8 cellular contexts compared by ENCODE assay signal in the genomic region with DNA sequence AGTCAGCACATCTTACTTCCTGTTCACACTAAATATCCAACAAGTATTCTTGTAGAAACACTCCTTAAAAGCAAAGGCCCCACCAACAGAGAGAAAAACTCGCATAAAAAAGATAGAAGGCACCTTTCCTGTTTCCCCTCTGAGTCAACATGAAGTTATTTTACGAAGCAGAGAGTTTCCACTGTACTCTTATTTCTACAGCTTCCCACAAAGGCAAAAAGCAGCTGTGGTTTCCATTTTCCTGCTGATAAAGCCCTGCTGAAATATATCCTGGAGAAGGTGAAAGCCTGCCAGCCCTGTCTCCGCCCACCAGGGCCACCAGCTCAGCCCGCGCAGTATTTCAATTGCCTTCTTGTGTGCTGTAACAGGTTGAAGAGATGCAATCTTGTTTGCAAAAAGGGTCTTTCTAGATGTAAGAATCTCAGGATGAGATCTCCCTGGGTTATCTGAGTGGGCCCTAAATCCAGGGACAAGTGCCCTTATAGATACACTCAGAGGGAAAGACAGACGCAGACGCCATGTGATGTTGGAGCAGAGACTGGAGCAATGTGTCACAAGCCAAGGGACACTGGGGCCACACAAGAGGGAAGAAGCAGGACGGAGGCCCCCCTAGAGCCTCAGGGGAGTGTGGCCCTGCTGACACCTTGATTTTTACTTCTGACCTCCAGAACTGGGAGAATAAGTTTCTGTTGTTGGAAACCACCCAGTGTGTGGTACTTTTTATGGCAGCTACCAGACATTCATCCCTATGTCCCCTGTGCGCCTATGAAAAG. TPM values are rescaled to one million over a fixed set of nuclear protein-coding genes. Genes with fewer than 3 reads are reported as not detected.
DNase-seq lines count a peak whose midpoint lies in the region; ATAC-seq and TF ChIP-seq lines count a peak whose summit lies in the region.

No MANE protein-coding gene starts in this region.

- TF ChIP-seq EP300 in transverse colon (IDR thresholded peaks at IDR 0.05; ENCODE audit: low read depth), result no peak

- POLR2A ChIA-PET in CD4-positive, alpha-beta T cell (lab: Charles Lee), result interaction anchor here (0.7 to 3.9 kb wide), 15 partner anchors 10 to 159 kb away, joined by 3 to 23 read pairs (median 6); a partner anchor contains a TSS

- intact Hi-C loops in CD4-positive, alpha-beta T cell (cut with DNase I, micrococcal nuclease), result loop anchor here (1.0 to 2.0 kb wide), 7 partner anchors 8 to 71 kb away; no protein-coding TSS in a partner anchor
- intact Hi-C loops in lower lobe of right lung (cut with DNase I), result no loop called here
- intact Hi-C loops in transverse colon (cut with DNase I; ENCODE audit: low total_unique reads), result no loop called here

- peak in 6 of 10 experiments; percentile 41 to 67 (median 55) for DNase-seq in CD4-positive, alpha-beta T cell
- peak; percentile 23 for DNase-seq in NCI-H2196 treated with DMSO at 0.1 percent for 48 hours (lab: John Stamatoyannopoulos, UW; ENCODE audit: unreplicated experiment)
- DNase-seq in activated naive CD4-positive, alpha-beta T cell treated with anti-CD3 and anti-CD28 coated beads, Interleukin-2, amount 50 U/mL, for 72 hours (ENCODE audit: low spot score in 2 of 2), result peak in 1 of 2 donors; percentile 59
- DNase-seq in lower lobe of right lung, result no peak
- no peak for DNase-seq in transverse colon

- peaks cover 79% of the 10 kb centered on the region for H3K36me3 Mint-ChIP-seq in CD4-positive, alpha-beta T cell (ENCODE audit: low read depth)
- H3K36me3 Mint-ChIP-seq in activated naive CD4-positive, alpha-beta T cell treated with anti-CD3 and anti-CD28 coated beads, Interleukin-2, amount 50 U/mL, for 72 hours, result peaks cover 32 to 76% of the 10 kb centered on the region in 2 donors

- CTCF ChIA-PET in CD4-positive, alpha-beta T cell (lab: Charles Lee), result interaction anchor here (1.1 to 1.9 kb wide), 4 partner anchors 12 to 71 kb away, joined by 3 to 7 read pairs (median 6); no protein-coding TSS in a partner anchor

- H3K4me1 Mint-ChIP-seq in CD4-positive, alpha-beta T cell (ENCODE audit: low read depth), result peaks cover 91% of the 10 kb centered on the region

- H3K27me3 ChIP-seq in CD4-positive, alpha-beta T cell (ENCODE audit: control insufficient read depth, insufficient read depth, low read length), result no peaks in the 10 kb centered on the region
- H3K27me3 ChIP-seq in lower lobe of right lung (ENCODE audit: low read depth), result no peaks in the 10 kb centered on the region
- no peaks in the 10 kb centered on the region for H3K27me3 ChIP-seq in transverse colon

- H3K4me3 ChIP-seq in lower lobe of right lung, result peak overlapping the region; percentile 10
- H3K4me3 ChIP-seq in transverse colon, result no peak overlapping the region

- H3K27ac Mint-ChIP-seq in CD4-positive, alpha-beta T cell, result peak overlapping the region; percentile 97
- peak overlapping the region; percentile 86 to 99 for H3K27ac Mint-ChIP-seq in activated naive CD4-positive, alpha-beta T cell treated with anti-CD3 and anti-CD28 coated beads, Interleukin-2, amount 50 U/mL, for 72 hours

- in situ Hi-C loops in transverse colon (cut with MboI; ENCODE audit: low pct_ligation_motif_present in 1 of 4, low pct_unique_long_range_greater_than_20kb in 1 of 4, low sequenced_read_pairs in 3 of 4), result no loop called here

- peak; percentile 55 for ATAC-seq in CD4-positive, alpha-beta T cell (ENCODE audit: poor library complexity)
- ATAC-seq in activated naive CD4-positive, alpha-beta T cell treated with anti-CD3 and anti-CD28 coated beads, Interleukin-2, amount 50 U/mL, for 72 hours, result peak; percentile 55 to 65
- peak in 1 of 2 donors; percentile 36 for ATAC-seq in lower lobe of right lung
- no peak for ATAC-seq in HG03139 (IDR thresholded peaks at IDR 0.05; ENCODE audit: unreplicated experiment)
- no peak for ATAC-seq in HG03442 (IDR thresholded peaks at IDR 0.05; ENCODE audit: unreplicated experiment)
- no peak for ATAC-seq in GM21515 (IDR thresholded peaks at IDR 0.05; ENCODE audit: unreplicated experiment)

- peak overlapping the region; percentile 73 for H3K27ac ChIP-seq in CD4-positive, alpha-beta T cell (ENCODE audit: low read depth, low read length)
- H3K27ac ChIP-seq in lower lobe of right lung, result no peak overlapping the region
- peak overlapping the region; percentile 29 to 63 (median 46) for H3K27ac ChIP-seq in transverse colon

- H3K4me3 Mint-ChIP-seq in CD4-positive, alpha-beta T cell, result peak overlapping the region; percentile 85

- H3K27me3 Mint-ChIP-seq in CD4-positive, alpha-beta T cell, result no peaks in the 10 kb centered on the region

- H3K4me1 ChIP-seq in lower lobe of right lung, result peaks cover 36% of the 10 kb centered on the region
- peaks cover 3 to 36% (median 24%) of the 10 kb centered on the region in 4 donors for H3K4me1 ChIP-seq in transverse colon

- H3K9me3 Mint-ChIP-seq in CD4-positive, alpha-beta T cell, result peaks cover 4% of the 10 kb centered on the region
- peaks cover 0 to 5% of the 10 kb centered on the region in 2 donors for H3K9me3 Mint-ChIP-seq in activated naive CD4-positive, alpha-beta T cell treated with anti-CD3 and anti-CD28 coated beads, Interleukin-2, amount 50 U/mL, for 72 hours

- no peaks in the 10 kb centered on the region for H3K36me3 ChIP-seq in lower lobe of right lung
- no peaks in the 10 kb centered on the region for H3K36me3 ChIP-seq in transverse colon

- no peaks in the 10 kb centered on the region for H3K9me3 ChIP-seq in CD4-positive, alpha-beta T cell (ENCODE audit: control insufficient read depth, low read length)
- H3K9me3 ChIP-seq in lower lobe of right lung (no peaks in the 10 kb centered on the region), transverse colon (no peaks in the 10 kb centered on the region)

- no peak for TF ChIP-seq CTCF in CD4-positive, alpha-beta T cell (IDR thresholded peaks at IDR 0.05)
- no peak for TF ChIP-seq CTCF in lower lobe of right lung (IDR thresholded peaks at IDR 0.05)
- no peak for TF ChIP-seq CTCF in transverse colon (IDR thresholded peaks at IDR 0.05)

- WGBS in transverse colon (ENCODE audit: low coverage in 1 of 2), 2 donors, result 10 to 46% methylated on average over 2 to 9 of the region's 9 CpGs

- TF ChIP-seq POLR2A in transverse colon (IDR thresholded peaks at IDR 0.05), result no peak

RNA-seq across cellular contexts. Expression of a gene that starts 19.9 kb away (rescaled TPM):
- total RNA-seq in CD4-positive, alpha-beta T cell, result 100 to 1,000 TPM; 399 to 430 TPM
- total RNA-seq in activated naive CD4-positive, alpha-beta T cell treated with anti-CD3 and anti-CD28 coated beads, Interleukin-2, amount 50 U/mL, for 72 hours, result 100 to 1,000 TPM; 211 to 278 TPM
- total RNA-seq in lower lobe of right lung (49.9 TPM), transverse colon (10 to 100 TPM in 3 of 4 donors, 1 to 10 TPM in 1; 8.7 to 29.1 (median 14.5) TPM)

Comparison
In these comparisons a context has a peak if more than half of its experiments do, and no peak if none do; other contexts are left out.
1. ATAC-seq: peak in CD4-positive, alpha-beta T cell (single experiment) and activated naive CD4-positive, alpha-beta T cell treated with anti-CD3 and anti-CD28 coated beads, Interleukin-2, amount 50 U/mL, for 72 hours (2 of 2); none in HG03139 (single experiment), HG03442 (single experiment) and GM21515 (single experiment).
2. DNase-seq: peak in CD4-positive, alpha-beta T cell (6 of 10) and NCI-H2196 treated with DMSO at 0.1 percent for 48 hours (single experiment); none in lower lobe of right lung (single experiment) and transverse colon (single experiment).
3. intact Hi-C loops: an anchor here in CD4-positive, alpha-beta T cell (1.0 to 2.0 kb wide); none called in lower lobe of right lung and transverse colon.